In genomic region chr15:39885099-39885777, GRCh38 we compare ENCODE assay signal across 16 cellular contexts. TPM values are rescaled to one million over a fixed set of nuclear protein-coding genes. Genes with fewer than 3 reads are reported as not detected.
DNase-seq lines count a peak whose midpoint lies in the region; ATAC-seq and TF ChIP-seq lines count a peak whose summit lies in the region.
"Had no signal": no experiment of that assay in that cellular context is flagged by ENCODE, and none has a peak within 500 bp of the region (broad histone marks: within the 10 kb centered on the region; RNA-seq: fewer than 3 reads in every experiment).

No MANE protein-coding gene starts in this region.

- peaks cover 33% of the 10 kb centered on the region for H3K9me1 ChIP-seq in IMR-90 (ENCODE audit: insufficient read depth, low read length)

- H3K56ac ChIP-seq in IMR-90 (ENCODE audit: extremely low read depth, insufficient read depth, low read length) = no peak overlapping the region

- BruUV-seq in IMR-90 (replicated peaks; lab: Mats Ljungman, UMichigan) = no TSS peak

- H3K4me3 ChIP-seq in GM23248 = no peak overlapping the region
- H3K4me3 ChIP-seq in IMR-90 (ENCODE audit: insufficient read depth, low read depth, low read length) = no peak overlapping the region
- H3K4me3 ChIP-seq in epithelial cell of esophagus (ENCODE audit: low read length) = no peak overlapping the region
- no peak overlapping the region for H3K4me3 ChIP-seq in liver (ENCODE audit: low read depth in 1 of 3, low read length in 3 of 3)
- no peak overlapping the region for H3K4me3 ChIP-seq in thyroid gland (replicated peaks in 1 of 3)
- H3K4me3 ChIP-seq: SK-N-MC had no signal

- H3K4ac ChIP-seq in IMR-90 (ENCODE audit: low read depth, low read length) = no peak overlapping the region

- H3K36me3 ChIP-seq in GM23248 (ENCODE audit: low read depth) (no peaks in the 10 kb centered on the region; the same call in 1 of the 2 replicates), IMR-90 (ENCODE audit: control insufficient read depth, insufficient read depth, low read length) (0 out of 2 replicates have a peak, but pooled peaks cover 2% of the 10 kb centered on the region), liver (ENCODE audit: control insufficient read depth in 4 of 4, insufficient read depth in 3 of 4, low read depth in 1 of 4, low read length in 3 of 4) (no peaks in the 10 kb centered on the region), thyroid gland (no peaks in the 10 kb centered on the region)

- H3K4me1 ChIP-seq in GM23248 (ENCODE audit: insufficient read depth) (peaks cover 60% of the 10 kb centered on the region), IMR-90 (ENCODE audit: control insufficient read depth, insufficient read depth, low read length) (peaks cover 24% of the 10 kb centered on the region), liver (ENCODE audit: control insufficient read depth in 4 of 4, insufficient read depth in 4 of 4, low read length in 3 of 4) (peaks cover 0 to 19% (median 16%) of the 10 kb centered on the region in 4 donors), thyroid gland (no peaks in the 10 kb centered on the region)

- H2AFZ ChIP-seq in GM23248 (no peak overlapping the region), IMR-90 (replicated peaks; ENCODE audit: low read length, poor library complexity) (no peak overlapping the region)

- no peak overlapping the region for H4K8ac ChIP-seq in IMR-90 (ENCODE audit: low read depth in 2 of 2, low read length in 2 of 2)

- peaks cover 99% of the 10 kb centered on the region for H3K79me2 ChIP-seq in GM23248 (ENCODE audit: insufficient read depth)

- no peak overlapping the region for H4K5ac ChIP-seq in IMR-90 (ENCODE audit: low read depth, low read length)

- H3K27ac ChIP-seq in GM23248 (no peak overlapping the region), IMR-90 (ENCODE audit: insufficient read depth, low read length) (no peak overlapping the region), liver (ENCODE audit: low read depth in 1 of 2, low read length in 2 of 2) (peak overlapping the region; percentile 13 to 25), thyroid gland (no peak overlapping the region)
- H3K27ac ChIP-seq: SK-N-MC had no signal

- no peaks in the 10 kb centered on the region for H3K9me3 ChIP-seq in GM23248 (ENCODE audit: low read depth)
- no peaks in the 10 kb centered on the region for H3K9me3 ChIP-seq in IMR-90 (ENCODE audit: control insufficient read depth, insufficient read depth, low read length)
- no peaks in the 10 kb centered on the region for H3K9me3 ChIP-seq in liver (ENCODE audit: control insufficient read depth in 4 of 4, low read length in 3 of 4)
- H3K9me3 ChIP-seq in thyroid gland = no peaks in the 10 kb centered on the region

- no peak overlapping the region for H2BK20ac ChIP-seq in IMR-90 (ENCODE audit: low read depth, low read length)

- POLR2A ChIA-PET in IMR-90 (lab: Charles Lee; ENCODE audit: unreplicated experiment) = no interaction called here

- in situ Hi-C loops in GM23248 (cut with MboI) (no loop called here), IMR-90 (cut with MboI; ENCODE audit: low sequenced_read_pairs) (no loop called here)

- H3K27me3 ChIP-seq in GM23248 (replicated peaks; ENCODE audit: insufficient read depth) (no peaks in the 10 kb centered on the region), IMR-90 (ENCODE audit: control insufficient read depth, insufficient read depth, low read length) (no peaks in the 10 kb centered on the region), liver (ENCODE audit: control insufficient read depth in 4 of 4, insufficient read depth in 4 of 4, low read length in 3 of 4) (no peaks in the 10 kb centered on the region), thyroid gland (no peaks in the 10 kb centered on the region)

- peaks cover 42% of the 10 kb centered on the region for H3F3A ChIP-seq in GM23248 (ENCODE audit: insufficient read depth)

- H4K91ac ChIP-seq in IMR-90 (ENCODE audit: insufficient read depth, low read depth, low read length) = no peak overlapping the region

- H3K4me2 ChIP-seq in GM23248 (ENCODE audit: unreplicated experiment) (no peak overlapping the region), IMR-90 (ENCODE audit: low read depth, low read length) (no peak overlapping the region)

- H4K20me1 ChIP-seq in GM23248 (ENCODE audit: insufficient read depth) = no peaks in the 10 kb centered on the region; the same call in 1 of the 2 replicates
- H4K20me1 ChIP-seq in IMR-90 (ENCODE audit: insufficient read depth, low read length) = peaks cover 84% of the 10 kb centered on the region

- ATAC-seq in IMR-90 (ENCODE audit: low read depth) = no peak

- no peak overlapping the region for H3K14ac ChIP-seq in IMR-90 (replicated peaks; ENCODE audit: low read depth, low read length)

- no peak overlapping the region for H2BK120ac ChIP-seq in IMR-90 (ENCODE audit: low read depth, low read length)

- H3K9ac ChIP-seq in GM23248 (no peak overlapping the region), IMR-90 (ENCODE audit: low read depth, low read length) (no peak overlapping the region), liver (ENCODE audit: low read depth in 1 of 2, low read length in 2 of 2) (no peak overlapping the region)

- no peak overlapping the region for H2BK15ac ChIP-seq in IMR-90 (ENCODE audit: low read depth, low read length)

- DNase-seq in GM23248 = peak; percentile 22
- no peak for DNase-seq in IMR-90
- peak; percentile 62 for DNase-seq in epithelial cell of esophagus (ENCODE audit: low read depth)
- no peak for DNase-seq in NCI-H2227 (lab: John Stamatoyannopoulos, UW; ENCODE audit: unreplicated experiment)
- DNase-seq in thyroid gland = no peak
- DNase-seq in NCI-H2171 treated with DMSO at 0.1 percent for 48 hours (lab: John Stamatoyannopoulos, UW) = no peak
- DNase-seq: COR-L47, DMS153, HFFc6, KG1, NCI-H1436, NCI-H2081, NCI-H510A treated with DMSO at 0.1 percent for 48 hours, Right ventricle myocardium superior had no signal

- H3K18ac ChIP-seq in IMR-90 (ENCODE audit: low read depth, low read length) = no peak overlapping the region

- intact Hi-C loops in IMR-90 (cut with micrococcal nuclease) = no loop called here
- intact Hi-C loops in thyroid gland (cut with DNase I) = no loop called here

- H2AK9ac ChIP-seq in IMR-90 (replicated peaks; ENCODE audit: low read depth, low read length, poor library complexity) = no peak overlapping the region

- H3K79me1 ChIP-seq in IMR-90 (ENCODE audit: low read depth in 1 of 2, low read length in 2 of 2) = peaks cover 33 to 93% of the 10 kb centered on the region in 2 experiments

- no peak overlapping the region for H2BK5ac ChIP-seq in IMR-90 (ENCODE audit: low read depth, low read length, poor library complexity, severe bottlenecking)

- no peak for TF ChIP-seq RAD21 in IMR-90 (IDR thresholded peaks at IDR 0.05; ENCODE audit: low read length)
- TF ChIP-seq RAD21 in liver (IDR thresholded peaks at IDR 0.05) = no peak

- no peak for TF ChIP-seq POLR2A in IMR-90 (IDR thresholded peaks at IDR 0.05; ENCODE audit: low read depth, low read length)
- TF ChIP-seq POLR2A in thyroid gland (IDR thresholded peaks at IDR 0.05) = no peak

- CTCF ChIA-PET in IMR-90 (lab: Yijun Ruan, JAX) = no interaction called here

- no peak overlapping the region for H2AK5ac ChIP-seq in IMR-90 (ENCODE audit: low read depth, low read length)

- H3K23ac ChIP-seq in IMR-90 (ENCODE audit: low read depth, low read length) = no peak overlapping the region

- dilution Hi-C loops in IMR-90 (cut with HindIII; ENCODE audit: low sequenced_read_pairs, unreplicated experiment) = no loop called here

- no peaks in the 10 kb centered on the region for H3K9me2 ChIP-seq in GM23248 (ENCODE audit: insufficient read depth)

- TF ChIP-seq CTCF in IMR-90 (conservative IDR thresholded peaks at IDR 0.05; ENCODE audit: low read depth, low read length) (no peak), epithelial cell of esophagus (IDR thresholded peaks at IDR 0.05; ENCODE audit: insufficient read depth, low read depth, low read length, missing control alignments) (no peak), liver (IDR thresholded peaks at IDR 0.05; ENCODE audit: low read depth, low read length, missing input control) (no peak), thyroid gland (IDR thresholded peaks at IDR 0.05) (no peak)

TF ChIP-seq in IMR-90, 13 proteins besides CTCF, POLR2A, EP300 and RAD21 (continues in another document):
- no peak for TF ChIP-seq USF2 (IDR thresholded peaks at IDR 0.05; ENCODE audit: low read depth, low read length)
- no peak for TF ChIP-seq RFX5 (IDR thresholded peaks at IDR 0.05; ENCODE audit: low read depth, low read length)

TF ChIP-seq in liver, 16 proteins besides CTCF, POLR2A, EP300 and RAD21 (continues in another document):
- TF ChIP-seq FOXA1 (IDR thresholded peaks at IDR 0.05) = no peak
- TF ChIP-seq TAF1 (conservative IDR thresholded peaks at IDR 0.05) = no peak
- peak; percentile 37 to 64 for TF ChIP-seq RXRA (IDR thresholded peaks at IDR 0.05)
- peak in 1 of 2 donors; percentile 33 for TF ChIP-seq JUND (IDR thresholded peaks at IDR 0.05)

RNA-seq across cellular contexts. Expression of gene GPR176, which starts 34.8 kb away (rescaled TPM):
- total RNA-seq in GM23248 (2014; rRNA removed; shearing (Covaris generic)) = 254 and 307 TPM in 2 replicates
- polyA plus RNA-seq in GM23248 (2016; fragmentation: Nextera tagmentation; extraction: Ambion mirVana) (156 and 161 TPM in 2 replicates), IMR-90 (2012; rRNA removed) (114 and 118 TPM in 2 replicates), liver (1 to 10 TPM in 1 of 2 donors, under 1 TPM in 1; 0.44 to 1.5 TPM)
- total RNA-seq in IMR-90 (2012; rRNA removed) (194 and 246 TPM in 2 replicates), liver (1 to 10 TPM; 1.3 to 1.7 TPM), thyroid gland (10 to 100 TPM in 1 of 4 donors, 1 to 10 TPM in 3; 4.3 to 15.0 (median 7.9) TPM)
- polyA plus RNA-seq in IMR-90 (2012; cell fraction: cytosol; rRNA removed) = 89.6 and 120 TPM in 2 replicates
- polyA plus RNA-seq in IMR-90 (2012; cell fraction: nucleus; rRNA removed; ENCODE audit: low replicate concordance) = 71.7 and 95.1 TPM in 2 replicates

RNA-seq across cellular contexts. Expression of gene EIF2AK4, which starts 48.7 kb away (rescaled TPM):
- total RNA-seq in GM23248 (2014; rRNA removed; shearing (Covaris generic)) = 54.6 and 74.1 TPM in 2 replicates
- polyA plus RNA-seq in GM23248 (2016; fragmentation: Nextera tagmentation; extraction: Ambion mirVana) (79.3 and 79.8 TPM in 2 replicates), IMR-90 (2012; rRNA removed) (75.3 and 80.3 TPM in 2 replicates), liver (10 to 100 TPM; 15.5 to 33.3 TPM)
- total RNA-seq in IMR-90 (2012; rRNA removed) (132 and 139 TPM in 2 replicates), liver (10 to 100 TPM; 24.9 to 25.7 TPM), thyroid gland (10 to 100 TPM; 50.9 to 71.2 (median 62.2) TPM)
- 35.6 and 77.8 TPM in 2 replicates for polyA plus RNA-seq in IMR-90 (2012; cell fraction: cytosol; rRNA removed)
- 20.2 and 41.4 TPM in 2 replicates for polyA plus RNA-seq in IMR-90 (2012; cell fraction: nucleus; rRNA removed; ENCODE audit: low replicate concordance)

Comparison
In these comparisons a context has a peak if more than half of its experiments do, and no peak if none do; other contexts are left out.
1. DNase-seq: peak in GM23248 (single experiment) and epithelial cell of esophagus (single experiment); none in IMR-90 (single experiment), NCI-H2227 (single experiment), thyroid gland (0 of 2) and NCI-H2171 treated with DMSO at 0.1 percent for 48 hours (single experiment).
2. H3K27ac ChIP-seq: peak in liver (2 of 2); none in GM23248 (single experiment), IMR-90 (single experiment) and thyroid gland (0 of 3).
3. RNA of gene GPR176, which starts 34.8 kb away (total RNA-seq): 254 to 307 TPM in GM23248 and 194 to 246 TPM in IMR-90; 4.3 to 15.0 TPM in thyroid gland and 1.3 to 1.7 TPM in liver; every median in the first group is over 10 times any median in the second.